In the genomic region with DNA sequence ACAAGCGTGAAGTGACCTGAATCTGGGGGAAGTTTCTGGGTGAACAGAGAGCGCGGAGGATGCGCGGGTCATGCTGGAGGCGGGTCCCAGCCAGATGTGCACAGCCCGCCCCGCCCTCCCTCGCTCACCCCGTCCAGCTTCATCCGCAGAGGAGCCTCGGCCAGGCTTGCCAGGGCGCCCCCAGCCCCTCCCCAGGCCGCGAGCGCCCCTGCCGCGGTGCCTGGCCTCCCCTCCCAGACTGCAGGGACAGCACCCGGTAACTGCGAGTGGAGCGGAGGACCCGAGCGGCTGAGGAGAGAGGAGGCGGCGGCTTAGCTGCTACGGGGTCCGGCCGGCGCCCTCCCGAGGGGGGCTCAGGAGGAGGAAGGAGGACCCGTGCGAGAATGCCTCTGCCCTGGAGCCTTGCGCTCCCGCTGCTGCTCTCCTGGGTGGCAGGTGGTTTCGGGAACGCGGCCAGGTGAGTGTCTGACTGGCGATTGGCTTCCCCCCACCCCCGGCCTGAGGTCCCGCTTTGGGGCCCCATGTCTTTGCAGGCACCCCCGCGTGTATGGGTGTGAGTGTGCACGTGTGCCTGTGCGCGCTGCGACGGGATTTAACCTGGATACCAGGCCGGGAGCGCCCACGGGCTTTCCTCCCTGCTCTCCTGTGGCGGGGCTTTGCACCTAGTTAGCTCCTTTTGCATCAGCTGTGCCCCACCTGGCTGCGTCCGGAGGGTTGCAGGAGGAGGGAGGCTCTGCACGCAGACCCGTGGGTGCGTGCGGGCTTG, we compare ENCODE assay signal across 13 cellular contexts. TPM values are rescaled to one million over a fixed set of nuclear protein-coding genes. Genes with fewer than 3 reads are reported as not detected.
DNase-seq lines count a peak whose midpoint lies in the region; ATAC-seq and TF ChIP-seq lines count a peak whose summit lies in the region.
"Had no signal": no experiment of that assay in that cellular context is flagged by ENCODE, and none has a peak within 500 bp of the region (broad histone marks: within the 10 kb centered on the region; RNA-seq: fewer than 3 reads in every experiment).

A gene with protein sequence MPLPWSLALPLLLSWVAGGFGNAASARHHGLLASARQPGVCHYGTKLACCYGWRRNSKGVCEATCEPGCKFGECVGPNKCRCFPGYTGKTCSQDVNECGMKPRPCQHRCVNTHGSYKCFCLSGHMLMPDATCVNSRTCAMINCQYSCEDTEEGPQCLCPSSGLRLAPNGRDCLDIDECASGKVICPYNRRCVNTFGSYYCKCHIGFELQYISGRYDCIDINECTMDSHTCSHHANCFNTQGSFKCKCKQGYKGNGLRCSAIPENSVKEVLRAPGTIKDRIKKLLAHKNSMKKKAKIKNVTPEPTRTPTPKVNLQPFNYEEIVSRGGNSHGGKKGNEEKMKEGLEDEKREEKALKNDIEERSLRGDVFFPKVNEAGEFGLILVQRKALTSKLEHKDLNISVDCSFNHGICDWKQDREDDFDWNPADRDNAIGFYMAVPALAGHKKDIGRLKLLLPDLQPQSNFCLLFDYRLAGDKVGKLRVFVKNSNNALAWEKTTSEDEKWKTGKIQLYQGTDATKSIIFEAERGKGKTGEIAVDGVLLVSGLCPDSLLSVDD (plus strand): TSS at position 123 of the 766 bp plus-strand sequence. CDS start 261 bp downstream, at position 384.

- H3K27me3 ChIP-seq in cardiac muscle cell (peaks cover 66% of the 10 kb centered on the region), heart right ventricle (peaks cover 0 to 89% (median 8%) of the 10 kb centered on the region in 7 donors), left lung (peaks cover 28 to 43% of the 10 kb centered on the region in 2 donors), upper lobe of right lung (no peaks in the 10 kb centered on the region), Peyer's patch (no peaks in the 10 kb centered on the region)

- no peaks in the 10 kb centered on the region for H3K9me3 Mint-ChIP-seq in activated T-helper 2 cell treated with anti-CD3 and anti-CD28 coated beads, Interferon-gamma antibody, Interleukin-2, Interleukin-4, amounts not matched to agents 10 μg/mL and 5 μg/mL and 100 μg/mL, durations not matched to agents 14 hours and 24 hours and 36 hours

- peaks cover 29% of the 10 kb centered on the region for H3K27me3 Mint-ChIP-seq in activated T-helper 2 cell treated with anti-CD3 and anti-CD28 coated beads, Interferon-gamma antibody, Interleukin-2, Interleukin-4, amounts not matched to agents 10 μg/mL and 5 μg/mL and 100 μg/mL, durations not matched to agents 14 hours and 24 hours and 36 hours (ENCODE audit: low read depth)

- WGBS in heart right ventricle, 2 donors, result 2 to 3% methylated on average over 41 to 56 of the region's 57 CpGs

- H3K36me3 ChIP-seq in cardiac muscle cell, result no peaks in the 10 kb centered on the region
- H3K36me3 ChIP-seq in heart right ventricle, result no peaks in the 10 kb centered on the region
- H3K36me3 ChIP-seq in left lung, result no peaks in the 10 kb centered on the region
- H3K36me3 ChIP-seq in upper lobe of right lung, result no peaks in the 10 kb centered on the region
- H3K36me3 ChIP-seq in Peyer's patch, result no peaks in the 10 kb centered on the region
- H3K36me3 ChIP-seq: adrenal gland had no signal

- H3K27ac Mint-ChIP-seq in activated T-helper 2 cell treated with anti-CD3 and anti-CD28 coated beads, Interferon-gamma antibody, Interleukin-2, Interleukin-4, amounts not matched to agents 10 μg/mL and 5 μg/mL and 100 μg/mL, durations not matched to agents 14 hours and 24 hours and 36 hours, result no peak within 1 kb of the TSS

- ATAC-seq in heart right ventricle (no peak), left lung (no peak), upper lobe of right lung (no peak), GM21423 (IDR thresholded peaks at IDR 0.05; ENCODE audit: unreplicated experiment) (no peak)
- ATAC-seq: psoas muscle had no signal

- DNase-seq in cardiac muscle cell (ENCODE audit: low read depth in 1 of 2, low spot score in 1 of 2), result peak in 1 of 2 donors; percentile 12
- no peak for DNase-seq in heart right ventricle
- no peak for DNase-seq in activated T-helper 2 cell treated with anti-CD3 and anti-CD28 coated beads, Interferon-gamma antibody, Interleukin-2, Interleukin-4, amounts not matched to agents 10 μg/mL and 5 μg/mL and 100 μg/mL, durations not matched to agents 14 hours and 24 hours and 36 hours (ENCODE audit: low spot score)
- peak in 1 of 2 donors; percentile 43 for DNase-seq in left lung
- DNase-seq in upper lobe of right lung, result no peak
- DNase-seq in Peyer's patch, result no peak
- no peak for DNase-seq in posterior vena cava (ENCODE audit: low spot score)
- DNase-seq: adrenal gland, DND-41, NCI-H1105 treated with DMSO at 0.1 percent for 48 hours, psoas muscle had no signal

- peak within 1 kb of the TSS; percentile 69 for H3K4me3 Mint-ChIP-seq in activated T-helper 2 cell treated with anti-CD3 and anti-CD28 coated beads, Interferon-gamma antibody, Interleukin-2, Interleukin-4, amounts not matched to agents 10 μg/mL and 5 μg/mL and 100 μg/mL, durations not matched to agents 14 hours and 24 hours and 36 hours (ENCODE audit: low read depth)

- TF ChIP-seq CTCF in cardiac muscle cell (IDR thresholded peaks at IDR 0.05; ENCODE audit: low read depth, low read length) (no peak), heart right ventricle (IDR thresholded peaks at IDR 0.05) (no peak), left lung (IDR thresholded peaks at IDR 0.05) (no peak), upper lobe of right lung (IDR thresholded peaks at IDR 0.05) (no peak), Peyer's patch (IDR thresholded peaks at IDR 0.05) (no peak)

- H3K27ac ChIP-seq in cardiac muscle cell (no peak within 1 kb of the TSS), heart right ventricle (no peak within 1 kb of the TSS), left lung (no peak within 1 kb of the TSS), upper lobe of right lung (no peak within 1 kb of the TSS), Peyer's patch (no peak within 1 kb of the TSS)
- H3K27ac ChIP-seq: adrenal gland, psoas muscle had no signal

- H3K4me3 ChIP-seq in cardiac muscle cell (peak within 1 kb of the TSS; percentile 25), heart right ventricle (peak within 1 kb of the TSS in 5 of 10 donors; percentile 7 to 27 (median 22)), left lung (peak within 1 kb of the TSS; percentile 17 to 21), upper lobe of right lung (peak within 1 kb of the TSS; percentile 33), Peyer's patch (peak within 1 kb of the TSS in 1 of 4 donors; percentile 21)
- H3K4me3 ChIP-seq: adrenal gland, psoas muscle had no signal

- TF ChIP-seq POLR2A in Peyer's patch (IDR thresholded peaks at IDR 0.05), result no peak

- H3K36me3 Mint-ChIP-seq in activated T-helper 2 cell treated with anti-CD3 and anti-CD28 coated beads, Interferon-gamma antibody, Interleukin-2, Interleukin-4, amounts not matched to agents 10 μg/mL and 5 μg/mL and 100 μg/mL, durations not matched to agents 14 hours and 24 hours and 36 hours (ENCODE audit: low read depth), result no peaks in the 10 kb centered on the region

- intact Hi-C loops in heart right ventricle (cut with DNase I), result no loop called here
- intact Hi-C loops in activated T-helper 2 cell treated with anti-CD3 and anti-CD28 coated beads, Interferon-gamma antibody, Interleukin-2, Interleukin-4, amounts not matched to agents 10 μg/mL and 5 μg/mL and 100 μg/mL, durations not matched to agents 14 hours and 24 hours and 36 hours (cut with micrococcal nuclease), result loop anchor here (5.0 kb wide), 4 partner anchors 53 to 1633 kb away; a partner anchor contains a TSS
- intact Hi-C loops in left lung (cut with DNase I), result no loop called here
- intact Hi-C loops in upper lobe of right lung (cut with DNase I), result no loop called here
- intact Hi-C loops in posterior vena cava (cut with DNase I), result no loop called here

- H3K4me1 ChIP-seq in cardiac muscle cell (ENCODE audit: low read depth) (no peaks in the 10 kb centered on the region), heart right ventricle (peaks cover 0 to 7% (median 0%) of the 10 kb centered on the region in 9 donors), left lung (no peaks in the 10 kb centered on the region), upper lobe of right lung (no peaks in the 10 kb centered on the region), Peyer's patch (no peaks in the 10 kb centered on the region)
- H3K4me1 ChIP-seq: adrenal gland, psoas muscle had no signal

- no peaks in the 10 kb centered on the region for H3K9me3 ChIP-seq in cardiac muscle cell (ENCODE audit: low read depth)
- H3K9me3 ChIP-seq in heart right ventricle, result no peaks in the 10 kb centered on the region
- H3K9me3 ChIP-seq in left lung, result no peaks in the 10 kb centered on the region
- H3K9me3 ChIP-seq in upper lobe of right lung, result no peaks in the 10 kb centered on the region
- no peaks in the 10 kb centered on the region for H3K9me3 ChIP-seq in Peyer's patch
- H3K9me3 ChIP-seq: adrenal gland, psoas muscle had no signal

- H3K4me1 Mint-ChIP-seq in activated T-helper 2 cell treated with anti-CD3 and anti-CD28 coated beads, Interferon-gamma antibody, Interleukin-2, Interleukin-4, amounts not matched to agents 10 μg/mL and 5 μg/mL and 100 μg/mL, durations not matched to agents 14 hours and 24 hours and 36 hours (ENCODE audit: low read depth), result peaks cover 33% of the 10 kb centered on the region

RNA-seq across cellular contexts. Expression of the gene that starts here (rescaled TPM):
- total RNA-seq in cardiac muscle cell (0.07 TPM in 1 of 2 replicates, not detected in the other), heart right ventricle (under 1 TPM in 1 of 10 donors, not detected in 9; 0.11 TPM), left lung (10 to 100 TPM; 25.9 to 36.7 TPM), upper lobe of right lung (10.1 TPM), Peyer's patch (not detected), posterior vena cava (under 1 TPM; 0.14 to 0.19 TPM)
- polyA plus RNA-seq in cardiac muscle cell (0.12 TPM in 1 of 2 replicates, not detected in the other), heart right ventricle (not detected)
- 2.3 and 3.4 TPM in 2 replicates for total RNA-seq in activated T-helper 2 cell treated with anti-CD3 and anti-CD28 coated beads, Interferon-gamma antibody, Interleukin-2, Interleukin-4, amounts not matched to agents 10 μg/mL and 5 μg/mL and 100 μg/mL, durations not matched to agents 14 hours and 24 hours and 36 hours
- total RNA-seq: adrenal gland, glomerular endothelial cell had no signal
- polyA plus RNA-seq: adrenal gland, psoas muscle had no signal
